In genomic region chr4:5569451-5569850, GRCh38 we compare ENCODE assay signal across 30 cellular contexts.
"Had no signal": no experiment of that assay in that cellular context is flagged by ENCODE, and none has a peak within 500 bp of the region (broad histone marks: within the 10 kb centered on the region; RNA-seq: fewer than 3 reads in every experiment).

No MANE protein-coding gene starts in this region.

- H3K27ac ChIP-seq: KMS-11 had no signal

- H3K9me3 ChIP-seq: MG63 had no signal

- H3K9ac ChIP-seq: KMS-11 had no signal

- H3K4me3 ChIP-seq: MG63 had no signal

- DNase-seq: Karpas-422, Kasumi-1, MG63, MM.1S, MV-4-11, NCI-H1048, NCI-H1092, NCI-H1092 treated with DMSO at 0.1 percent for 48 hours, NCI-H1105, NCI-H1105 treated with DMSO at 0.1 percent for 48 hours, NCI-H1417 treated with DMSO at 0.1 percent for 48 hours, NCI-H1436, NCI-H146, NCI-H1694, NCI-H1694 treated with DMSO at 0.1 percent for 48 hours, NCI-H1930, NCI-H2029, NCI-H2029 treated with DMSO at 0.1 percent for 48 hours, NCI-H2081, NCI-H2081 treated with DMSO at 0.1 percent for 48 hours, NCI-H2107, NCI-H2171, NCI-H2227 treated with DMSO at 0.1 percent for 48 hours, NCI-H226, NCI-H446, NCI-H446 treated with DMSO at 0.1 percent for 48 hours, NCI-H510A, NCI-H524, NCI-H524 treated with DMSO at 0.1 percent for 48 hours had no signal

- H3K4me2 ChIP-seq: KMS-11 had no signal

- H3K36me3 ChIP-seq: MG63 had no signal

- H3K27me3 ChIP-seq: MG63 had no signal
